ENCODE assay signal across 1 cellular context in the genomic region with DNA sequence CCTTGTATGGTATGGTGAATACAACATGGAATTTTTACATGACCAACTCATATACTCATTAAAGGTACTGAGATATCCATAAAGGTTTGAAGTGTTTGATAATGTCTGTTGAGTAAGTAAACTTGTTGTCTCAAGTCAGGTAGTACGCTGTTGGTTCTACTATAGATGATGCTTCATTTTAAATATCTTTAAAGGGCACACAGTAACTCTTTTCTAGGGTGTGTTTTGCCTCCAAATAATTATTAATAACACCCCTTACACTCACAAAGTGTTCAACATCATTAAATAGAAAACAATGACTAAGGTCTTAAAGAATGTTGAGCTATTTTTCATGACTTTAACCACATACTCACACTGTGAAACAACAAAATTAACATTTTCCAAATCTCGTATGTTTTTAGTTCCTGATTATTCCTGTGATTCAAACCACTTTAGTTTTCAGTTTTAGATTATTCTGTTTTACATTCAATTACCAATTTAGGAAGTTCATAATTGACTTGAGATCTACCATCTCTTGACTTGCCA.
TF ChIP-seq lines count a peak whose summit lies in the region.

No MANE protein-coding gene starts in this region.

TF ChIP-seq in HCT116, 20 proteins besides CTCF, POLR2A, EP300 and RAD21 (continued from another document):
- TF ChIP-seq, protein P1, sequence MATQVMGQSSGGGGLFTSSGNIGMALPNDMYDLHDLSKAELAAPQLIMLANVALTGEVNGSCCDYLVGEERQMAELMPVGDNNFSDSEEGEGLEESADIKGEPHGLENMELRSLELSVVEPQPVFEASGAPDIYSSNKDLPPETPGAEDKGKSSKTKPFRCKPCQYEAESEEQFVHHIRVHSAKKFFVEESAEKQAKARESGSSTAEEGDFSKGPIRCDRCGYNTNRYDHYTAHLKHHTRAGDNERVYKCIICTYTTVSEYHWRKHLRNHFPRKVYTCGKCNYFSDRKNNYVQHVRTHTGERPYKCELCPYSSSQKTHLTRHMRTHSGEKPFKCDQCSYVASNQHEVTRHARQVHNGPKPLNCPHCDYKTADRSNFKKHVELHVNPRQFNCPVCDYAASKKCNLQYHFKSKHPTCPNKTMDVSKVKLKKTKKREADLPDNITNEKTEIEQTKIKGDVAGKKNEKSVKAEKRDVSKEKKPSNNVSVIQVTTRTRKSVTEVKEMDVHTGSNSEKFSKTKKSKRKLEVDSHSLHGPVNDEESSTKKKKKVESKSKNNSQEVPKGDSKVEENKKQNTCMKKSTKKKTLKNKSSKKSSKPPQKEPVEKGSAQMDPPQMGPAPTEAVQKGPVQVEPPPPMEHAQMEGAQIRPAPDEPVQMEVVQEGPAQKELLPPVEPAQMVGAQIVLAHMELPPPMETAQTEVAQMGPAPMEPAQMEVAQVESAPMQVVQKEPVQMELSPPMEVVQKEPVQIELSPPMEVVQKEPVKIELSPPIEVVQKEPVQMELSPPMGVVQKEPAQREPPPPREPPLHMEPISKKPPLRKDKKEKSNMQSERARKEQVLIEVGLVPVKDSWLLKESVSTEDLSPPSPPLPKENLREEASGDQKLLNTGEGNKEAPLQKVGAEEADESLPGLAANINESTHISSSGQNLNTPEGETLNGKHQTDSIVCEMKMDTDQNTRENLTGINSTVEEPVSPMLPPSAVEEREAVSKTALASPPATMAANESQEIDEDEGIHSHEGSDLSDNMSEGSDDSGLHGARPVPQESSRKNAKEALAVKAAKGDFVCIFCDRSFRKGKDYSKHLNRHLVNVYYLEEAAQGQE (IDR thresholded peaks at IDR 0.05; ENCODE audit: low read depth), result no peak
- TF ChIP-seq SRF (IDR thresholded peaks at IDR 0.05; ENCODE audit: low read depth) (no peak), EZH2 (IDR thresholded peaks at IDR 0.05) (no peak)
